ENCODE assay signal across 14 cellular contexts in the genomic region with DNA sequence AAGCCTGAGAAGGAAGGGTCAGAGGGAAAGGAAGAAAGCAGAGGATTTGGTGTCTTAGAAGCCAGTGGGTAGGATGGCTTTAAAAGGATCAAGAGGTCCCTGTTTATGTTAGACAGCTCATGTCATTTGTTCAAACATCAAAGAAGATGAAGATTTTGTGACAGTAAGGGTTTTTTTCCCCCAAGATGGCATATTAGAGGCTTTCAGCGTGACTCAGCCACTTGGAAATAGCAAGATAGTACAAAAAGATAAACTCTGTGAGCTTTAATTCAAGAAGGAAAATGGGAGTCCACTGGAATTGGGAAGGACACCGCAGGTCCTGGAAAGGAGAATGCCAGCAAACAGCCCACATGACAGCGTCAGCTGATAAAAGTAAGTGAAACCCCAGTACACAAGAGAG.
DNase-seq lines count a peak whose midpoint lies in the region; ATAC-seq and TF ChIP-seq lines count a peak whose summit lies in the region.
"Had no signal": no experiment of that assay in that cellular context is flagged by ENCODE, and none has a peak within 500 bp of the region (broad histone marks: within the 10 kb centered on the region; RNA-seq: fewer than 3 reads in every experiment).

No MANE protein-coding gene starts in this region.

- peaks cover 18% of the 10 kb centered on the region for H3K9me3 ChIP-seq in IMR-90 (ENCODE audit: control insufficient read depth, insufficient read depth, low read length)
- peaks cover 16% of the 10 kb centered on the region for H3K9me3 ChIP-seq in SJSA1 (replicated peaks)
- H3K9me3 ChIP-seq in smooth muscle cell (replicated peaks; ENCODE audit: low read depth) = no peaks in the 10 kb centered on the region
- H3K9me3 ChIP-seq: HAP-1 had no signal

- no peaks in the 10 kb centered on the region for H4K20me1 ChIP-seq in IMR-90 (ENCODE audit: insufficient read depth, low read length)
- H4K20me1 ChIP-seq in smooth muscle cell (ENCODE audit: low read depth) = no peaks in the 10 kb centered on the region

- intact Hi-C loops in IMR-90 (cut with micrococcal nuclease) = no loop called here

- no CpG with 5 or more reads among the region's 3 CpGs for whole genome bisulfite sequencing in IMR-90 (ENCODE audit: extremely low coverage in 2 of 2, insufficient read length in 1 of 2), 2 experiments
- WGBS in smooth muscle cell (ENCODE audit: low lambda C conversion rate) = 22% methylated on average over 3 of the region's 3 CpGs

- H2AK9ac ChIP-seq in IMR-90 (replicated peaks; ENCODE audit: low read depth, low read length, poor library complexity) = no peak overlapping the region

- in situ Hi-C loops in IMR-90 (cut with MboI; ENCODE audit: low sequenced_read_pairs) (no loop called here), GM13977 (cut with MboI; ENCODE audit: low pct_unique_long_range_greater_than_20kb, low sequenced_read_pairs, unreplicated experiment) (loop anchor here (25.0 kb wide), 1 partner anchor 474 kb away; the partner anchor contains the start of gene THBS1)

- no peak overlapping the region for H3K23ac ChIP-seq in IMR-90 (ENCODE audit: low read depth, low read length)

- no peaks in the 10 kb centered on the region for H3K36me3 ChIP-seq in IMR-90 (ENCODE audit: control insufficient read depth, insufficient read depth, low read length)
- H3K36me3 ChIP-seq in SJSA1 = no peaks in the 10 kb centered on the region
- no peaks in the 10 kb centered on the region for H3K36me3 ChIP-seq in smooth muscle cell (ENCODE audit: low read depth)
- H3K36me3 ChIP-seq: HAP-1 had no signal

- no peak for TF ChIP-seq POLR2A in IMR-90 (IDR thresholded peaks at IDR 0.05; ENCODE audit: low read depth, low read length)

- no peak overlapping the region; the same call in 1 of the 2 replicates for H2AK5ac ChIP-seq in IMR-90 (ENCODE audit: low read depth, low read length)

- ATAC-seq in IMR-90 (ENCODE audit: low read depth) = no peak; the same call in 1 of the 2 replicates
- no peak for ATAC-seq in GM19452 (IDR thresholded peaks at IDR 0.05; ENCODE audit: unreplicated experiment)

- DNase-seq in IMR-90 = no peak
- DNase-seq in SJSA1 (ENCODE audit: low read depth in 1 of 2, low spot score in 2 of 2) = peak in 1 of 2 experiments; percentile 57
- DNase-seq in smooth muscle cell (lab: John Stamatoyannopoulos, UW; ENCODE audit: unreplicated experiment) = no peak
- no peak for DNase-seq in GM13977 (ENCODE audit: low spot score)
- DNase-seq in NCI-H1694 (lab: John Stamatoyannopoulos, UW) = no peak
- DNase-seq: C1 segment of cervical spinal cord; Calu3; CD4-positive, alpha-beta memory T cell; COR-L47; DMS53; DMS79 treated with DMSO at 0.1 percent for 48 hours; GOT3 had no signal

- peak overlapping the region; percentile 20; the same call in 1 of the 2 replicates for H4K91ac ChIP-seq in IMR-90 (ENCODE audit: insufficient read depth, low read depth, low read length)

- 0 out of 2 replicates have a peak overlapping the region, but pooled peaks have one; percentile 49 for H3K14ac ChIP-seq in IMR-90 (replicated peaks; ENCODE audit: low read depth, low read length)

- no peak overlapping the region; the same call in 1 of the 2 replicates for H3K4ac ChIP-seq in IMR-90 (ENCODE audit: low read depth, low read length)

- H3K4me3 ChIP-seq in IMR-90 (ENCODE audit: insufficient read depth, low read depth, low read length) (no peak overlapping the region), SJSA1 (no peak overlapping the region), smooth muscle cell (no peak overlapping the region)
- H3K4me3 ChIP-seq: HAP-1 had no signal

- 0 out of 2 replicates have a peak overlapping the region, but pooled peaks have one; percentile 46 for H2BK20ac ChIP-seq in IMR-90 (ENCODE audit: low read depth, low read length)

- H4K5ac ChIP-seq in IMR-90 (ENCODE audit: low read depth, low read length) = peak overlapping the region; percentile 51; the same call in 1 of the 2 replicates

- TF ChIP-seq CTCF in IMR-90 (conservative IDR thresholded peaks at IDR 0.05; ENCODE audit: low read depth, low read length) (no peak), smooth muscle cell (IDR thresholded peaks at IDR 0.05; ENCODE audit: borderline replicate concordance, insufficient read depth, poor library complexity, severe bottlenecking) (no peak), GM13977 (IDR thresholded peaks at IDR 0.05; ENCODE audit: extremely low read depth, insufficient read depth, missing control alignments) (no peak)

- dilution Hi-C loops in IMR-90 (cut with HindIII; ENCODE audit: low sequenced_read_pairs, unreplicated experiment) = no loop called here

- H3K9ac ChIP-seq in IMR-90 (ENCODE audit: low read depth, low read length) = no peak overlapping the region
- H3K9ac ChIP-seq in smooth muscle cell (ENCODE audit: low read depth) = no peak overlapping the region

- H3K27ac ChIP-seq in IMR-90 (ENCODE audit: insufficient read depth, low read length) = no peak overlapping the region
- peak overlapping the region; percentile 12 for H3K27ac ChIP-seq in SJSA1
- peak overlapping the region; percentile 37 for H3K27ac ChIP-seq in smooth muscle cell (ENCODE audit: low read depth)

- no peak overlapping the region for H3K4me2 ChIP-seq in IMR-90 (ENCODE audit: low read depth, low read length)
- H3K4me2 ChIP-seq in smooth muscle cell = peak overlapping the region; percentile 22

- no peak overlapping the region for H3K56ac ChIP-seq in IMR-90 (ENCODE audit: extremely low read depth, insufficient read depth, low read length)

- no peak overlapping the region for H2BK5ac ChIP-seq in IMR-90 (ENCODE audit: low read depth, low read length, poor library complexity, severe bottlenecking)

- no peak for TF ChIP-seq RAD21 in IMR-90 (IDR thresholded peaks at IDR 0.05; ENCODE audit: low read length)

- H3K27me3 ChIP-seq in IMR-90 (ENCODE audit: control insufficient read depth, insufficient read depth, low read length) (no peaks in the 10 kb centered on the region), SJSA1 (replicated peaks) (no peaks in the 10 kb centered on the region), smooth muscle cell (ENCODE audit: low read depth) (no peaks in the 10 kb centered on the region)

- H2BK120ac ChIP-seq in IMR-90 (ENCODE audit: low read depth, low read length) = peak overlapping the region; percentile 58; the same call in 1 of the 2 replicates

- peaks cover 2% of the 10 kb centered on the region; the same call in 1 of the 2 replicates for H3K4me1 ChIP-seq in IMR-90 (ENCODE audit: control insufficient read depth, insufficient read depth, low read length)
- H3K4me1 ChIP-seq in SJSA1 (replicated peaks) = peaks cover 41% of the 10 kb centered on the region
- H3K4me1 ChIP-seq in smooth muscle cell (ENCODE audit: low read depth) = no peaks in the 10 kb centered on the region
- H3K4me1 ChIP-seq: HAP-1 had no signal

- no peaks in the 10 kb centered on the region for H3F3A ChIP-seq in smooth muscle cell (ENCODE audit: low read depth)

- H4K8ac ChIP-seq in IMR-90 (ENCODE audit: low read depth in 2 of 2, low read length in 2 of 2) = peak overlapping the region in 1 of 2 experiments; percentile 66; a peak in 1 of 4 replicates

- POLR2A ChIA-PET in IMR-90 (lab: Charles Lee; ENCODE audit: unreplicated experiment) = interaction anchor here (0.7 kb wide), 1 partner anchor 12 kb away, joined by 3 read pairs; no protein-coding TSS in a partner anchor

- H3K79me1 ChIP-seq in IMR-90 (ENCODE audit: low read depth in 1 of 2, low read length in 2 of 2) = no peaks in the 10 kb centered on the region

- CTCF ChIA-PET in IMR-90 (lab: Yijun Ruan, JAX) = no interaction called here

- no peaks in the 10 kb centered on the region for H3K9me1 ChIP-seq in IMR-90 (ENCODE audit: insufficient read depth, low read length)

- no peaks in the 10 kb centered on the region for H3K79me2 ChIP-seq in smooth muscle cell (ENCODE audit: low read depth)

- 0 out of 3 replicates have a peak overlapping the region, but pooled peaks have one; percentile 9 for H2BK15ac ChIP-seq in IMR-90 (ENCODE audit: low read depth, low read length)

- H3K18ac ChIP-seq in IMR-90 (ENCODE audit: low read depth, low read length) = peak overlapping the region; percentile 76; the same call in 1 of the 2 replicates

- no TSS peak for BruUV-seq in IMR-90 (replicated peaks; lab: Mats Ljungman, UMichigan)

- peak overlapping the region; percentile 51 for H2AFZ ChIP-seq in IMR-90 (replicated peaks; ENCODE audit: low read length, poor library complexity)
- peak overlapping the region; percentile 18 for H2AFZ ChIP-seq in smooth muscle cell (ENCODE audit: low read depth)

TF ChIP-seq in IMR-90, 13 proteins besides CTCF, POLR2A, EP300 and RAD21:
- TF ChIP-seq MXI1 (IDR thresholded peaks at IDR 0.05; ENCODE audit: borderline replicate concordance, low read depth, low read length) (no peak), CEBPB (IDR thresholded peaks at IDR 0.05; ENCODE audit: low read depth, low read length) (no peak), MAFK (IDR thresholded peaks at IDR 0.05; ENCODE audit: low read depth, low read length) (peak; percentile 25; the same call in 1 of the 2 replicates)
- TF ChIP-seq, protein P1, sequence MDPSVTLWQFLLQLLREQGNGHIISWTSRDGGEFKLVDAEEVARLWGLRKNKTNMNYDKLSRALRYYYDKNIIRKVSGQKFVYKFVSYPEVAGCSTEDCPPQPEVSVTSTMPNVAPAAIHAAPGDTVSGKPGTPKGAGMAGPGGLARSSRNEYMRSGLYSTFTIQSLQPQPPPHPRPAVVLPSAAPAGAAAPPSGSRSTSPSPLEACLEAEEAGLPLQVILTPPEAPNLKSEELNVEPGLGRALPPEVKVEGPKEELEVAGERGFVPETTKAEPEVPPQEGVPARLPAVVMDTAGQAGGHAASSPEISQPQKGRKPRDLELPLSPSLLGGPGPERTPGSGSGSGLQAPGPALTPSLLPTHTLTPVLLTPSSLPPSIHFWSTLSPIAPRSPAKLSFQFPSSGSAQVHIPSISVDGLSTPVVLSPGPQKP (IDR thresholded peaks at IDR 0.05; ENCODE audit: borderline replicate concordance, low read depth, low read length) = no peak
- TF ChIP-seq, protein P2, sequence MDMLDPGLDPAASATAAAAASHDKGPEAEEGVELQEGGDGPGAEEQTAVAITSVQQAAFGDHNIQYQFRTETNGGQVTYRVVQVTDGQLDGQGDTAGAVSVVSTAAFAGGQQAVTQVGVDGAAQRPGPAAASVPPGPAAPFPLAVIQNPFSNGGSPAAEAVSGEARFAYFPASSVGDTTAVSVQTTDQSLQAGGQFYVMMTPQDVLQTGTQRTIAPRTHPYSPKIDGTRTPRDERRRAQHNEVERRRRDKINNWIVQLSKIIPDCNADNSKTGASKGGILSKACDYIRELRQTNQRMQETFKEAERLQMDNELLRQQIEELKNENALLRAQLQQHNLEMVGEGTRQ (IDR thresholded peaks at IDR 0.05; ENCODE audit: low read depth, low read length) = peak; percentile 28; the same call in 1 of the 2 replicates
